In genomic region chr9:85431396-85432102, GRCh38 we compare ENCODE assay signal across 13 cellular contexts.
DNase-seq lines count a peak whose midpoint lies in the region; ATAC-seq and TF ChIP-seq lines count a peak whose summit lies in the region.
"Had no signal": no experiment of that assay in that cellular context is flagged by ENCODE, and none has a peak within 500 bp of the region (broad histone marks: within the 10 kb centered on the region; RNA-seq: fewer than 3 reads in every experiment).

No MANE protein-coding gene starts in this region.

- DNase-seq in COLO829 (ENCODE audit: low spot score): peak; percentile 89
- DNase-seq in LoVo (ENCODE audit: low spot score): peak; percentile 71
- no peak for DNase-seq in body of pancreas
- DNase-seq in lower lobe of right lung: no peak
- DNase-seq in globus pallidus (ENCODE audit: low spot score): no peak
- DNase-seq in NCI-H526 treated with DMSO at 0.1 percent for 48 hours (lab: John Stamatoyannopoulos, UW): no peak
- DNase-seq: activated CD4-positive, alpha-beta T cell treated with anti-CD3 and anti-CD28 coated beads, Interleukin-2, amount 50 U/mL, for 1 hour; KG1; NCI-H2107; stimulated activated naive CD8-positive, alpha-beta T cell treated with anti-CD3 and anti-CD28 coated beads, Interleukin-15, Interleukin-2, amounts not matched to agents 100 U/mL and 50 U/mL, for 24 hours had no signal

- H3K36me3 ChIP-seq in body of pancreas (replicated peaks in 1 of 2; ENCODE audit: insufficient read depth in 1 of 2, low read depth in 2 of 2): no peaks in the 10 kb centered on the region
- no peaks in the 10 kb centered on the region for H3K36me3 ChIP-seq in lower lobe of right lung
- H3K36me3 ChIP-seq: cardiac muscle cell had no signal

- intact Hi-C loops in body of pancreas (cut with DNase I): no loop called here
- intact Hi-C loops in lower lobe of right lung (cut with DNase I): no loop called here

- H3K27me3 ChIP-seq in body of pancreas (no peaks in the 10 kb centered on the region), lower lobe of right lung (ENCODE audit: low read depth) (no peaks in the 10 kb centered on the region)
- H3K27me3 ChIP-seq: cardiac muscle cell had no signal

- H3K9me3 ChIP-seq in body of pancreas (no peaks in the 10 kb centered on the region), lower lobe of right lung (no peaks in the 10 kb centered on the region)

- H3K27ac ChIP-seq in body of pancreas: peak overlapping the region in 2 of 4 donors; percentile 16 to 25
- no peak overlapping the region for H3K27ac ChIP-seq in lower lobe of right lung
- H3K27ac ChIP-seq: cardiac muscle cell had no signal

- no peak for TF ChIP-seq POLR2A in body of pancreas (IDR thresholded peaks at IDR 0.05)

- H3K4me1 ChIP-seq in body of pancreas: peaks cover 5% of the 10 kb centered on the region
- H3K4me1 ChIP-seq in lower lobe of right lung: peaks cover 11% of the 10 kb centered on the region

- H3K4me3 ChIP-seq in body of pancreas (no peak overlapping the region), lower lobe of right lung (no peak overlapping the region)
- H3K4me3 ChIP-seq: cardiac muscle cell had no signal

- WGBS in body of pancreas, 2 donors: 8 to 18% methylated on average over 2 of the region's 2 CpGs

- no peak for TF ChIP-seq CTCF in body of pancreas (IDR thresholded peaks at IDR 0.05)
- no peak for TF ChIP-seq CTCF in lower lobe of right lung (IDR thresholded peaks at IDR 0.05)

- ATAC-seq in body of pancreas (peak; percentile 42), lower lobe of right lung (peak; percentile 62 to 66), GM19328 (IDR thresholded peaks at IDR 0.05; ENCODE audit: unreplicated experiment) (no peak), HG03196 (IDR thresholded peaks at IDR 0.05; ENCODE audit: unreplicated experiment) (no peak)
- ATAC-seq: stimulated activated naive CD8-positive, alpha-beta T cell treated with anti-CD3 and anti-CD28 coated beads, Interleukin-15, Interleukin-2, amounts not matched to agents 100 U/mL and 50 U/mL, for 24 hours had no signal

Comparison
In these comparisons a context has a peak if more than half of its experiments do, and no peak if none do; other contexts are left out.
1. DNase-seq: peak in COLO829 (single experiment) and LoVo (single experiment); none in body of pancreas (0 of 4), lower lobe of right lung (single experiment), globus pallidus (single experiment) and NCI-H526 treated with DMSO at 0.1 percent for 48 hours (single experiment).
2. ATAC-seq: peak in body of pancreas (single experiment) and lower lobe of right lung (2 of 2); none in GM19328 (single experiment) and HG03196 (single experiment).